Comparison of ENCODE assay signal across 20 cellular contexts in genomic region chr15:57335326-57336118, GRCh38. TPM values are rescaled to one million over a fixed set of nuclear protein-coding genes. Genes with fewer than 3 reads are reported as not detected.
A peak's percentile ranks its signal among the peaks of the same experiment; 100 is the strongest.
DNase-seq lines count a peak whose midpoint lies in the region; ATAC-seq and TF ChIP-seq lines count a peak whose summit lies in the region.
"Had no signal": no experiment of that assay in that cellular context is flagged by ENCODE, and none has a peak within 500 bp of the region (broad histone marks: within the 10 kb centered on the region; RNA-seq: fewer than 3 reads in every experiment).

No MANE protein-coding gene starts in this region.

- peaks cover 8% of the 10 kb centered on the region for H3K4me1 Mint-ChIP-seq in endodermal cell

- WGBS in endodermal cell (ENCODE audit: insufficient coverage in 1 of 2, insufficient read length in 1 of 2), 2 experiments: 89 to 91% methylated on average over 11 to 13 of the region's 13 CpGs
- WGBS in neuronal stem cell (ENCODE audit: extremely low coverage in 2 of 2, insufficient read length in 2 of 2, insufficient replicate concordance in 1 of 2), 2 donors: no CpG with 5 or more reads among the region's 13 CpGs

- no peaks in the 10 kb centered on the region for H3K27me3 ChIP-seq in BLaER1 treated with 17β-estradiol and CSF1 and Interleukin-3, amounts not matched to agents 10 nM and 100 nM
- no peaks in the 10 kb centered on the region for H3K27me3 ChIP-seq in endodermal cell (ENCODE audit: control insufficient read depth, insufficient read depth, low read length, poor library complexity, severe bottlenecking)
- H3K27me3 ChIP-seq in neuronal stem cell (ENCODE audit: control insufficient read depth in 3 of 3, insufficient read depth in 3 of 3, low read depth in 1 of 3, low read length in 3 of 3): no peaks in the 10 kb centered on the region

- no peak for ATAC-seq in GM18517 (IDR thresholded peaks at IDR 0.05; ENCODE audit: unreplicated experiment)
- ATAC-seq: GM12878 had no signal

- no peak overlapping the region for H2AK5ac ChIP-seq in neuronal stem cell (ENCODE audit: low read depth, low read length)

- H3K36me3 Mint-ChIP-seq in endodermal cell (ENCODE audit: low read depth): no peaks in the 10 kb centered on the region
- H3K36me3 Mint-ChIP-seq: CD4-positive, alpha-beta memory T cell had no signal

- peak overlapping the region; percentile 49 for H2BK12ac ChIP-seq in neuronal stem cell (ENCODE audit: low read length)

- peak overlapping the region; percentile 42 for H3K27ac Mint-ChIP-seq in endodermal cell
- H3K27ac Mint-ChIP-seq: GM23338 had no signal

- H2BK15ac ChIP-seq in neuronal stem cell (ENCODE audit: low read length): peak overlapping the region; percentile 20

- peak overlapping the region in 8 of 11 experiments; percentile 3 to 51 (median 35); a peak in 11 of 22 replicates for H3K4me2 ChIP-seq in BLaER1 treated with 17β-estradiol and CSF1 and Interleukin-3, amounts not matched to agents 10 nM and 100 nM
- H3K4me2 ChIP-seq in neuronal stem cell (ENCODE audit: insufficient read depth, low read length, poor library complexity, severe bottlenecking): no peak overlapping the region
- H3K4me2 ChIP-seq: GM23338 had no signal

- no peak overlapping the region for H3K14ac ChIP-seq in neuronal stem cell (ENCODE audit: low read length)

- H3K9me3 ChIP-seq in BLaER1 treated with 17β-estradiol and CSF1 and Interleukin-3, amounts not matched to agents 10 nM and 100 nM (replicated peaks in 1 of 11): no peaks in the 10 kb centered on the region
- H3K9me3 ChIP-seq in endodermal cell (ENCODE audit: control insufficient read depth, low read length) (no peaks in the 10 kb centered on the region), neuronal stem cell (replicated peaks in 1 of 2; ENCODE audit: control insufficient read depth in 2 of 2, insufficient read depth in 1 of 2, low read depth in 1 of 2, low read length in 2 of 2) (no peaks in the 10 kb centered on the region)

- H3K4me1 ChIP-seq in BLaER1 treated with 17β-estradiol and CSF1 and Interleukin-3, amounts not matched to agents 10 nM and 100 nM: peaks cover 14 to 36% (median 29%) of the 10 kb centered on the region in 10 experiments
- H3K4me1 ChIP-seq in endodermal cell (ENCODE audit: control insufficient read depth, insufficient read depth, low read length) (no peaks in the 10 kb centered on the region), neuronal stem cell (ENCODE audit: control insufficient read depth in 2 of 2, insufficient read depth in 1 of 2, low read depth in 1 of 2, low read length in 2 of 2) (peaks cover 2 to 7% of the 10 kb centered on the region in 2 donors)

- no peak overlapping the region for H4K8ac ChIP-seq in neuronal stem cell (ENCODE audit: low read depth, low read length)

- H3K27me3 Mint-ChIP-seq in endodermal cell (ENCODE audit: insufficient read depth): no peaks in the 10 kb centered on the region

- H3K9me3 Mint-ChIP-seq in endodermal cell: no peaks in the 10 kb centered on the region
- H3K9me3 Mint-ChIP-seq: CD4-positive, alpha-beta memory T cell; GM23338 had no signal

- no peaks in the 10 kb centered on the region for H3K36me3 ChIP-seq in BLaER1 treated with 17β-estradiol and CSF1 and Interleukin-3, amounts not matched to agents 10 nM and 100 nM
- H3K36me3 ChIP-seq in endodermal cell (ENCODE audit: control insufficient read depth, insufficient read depth, low read length) (no peaks in the 10 kb centered on the region), neuronal stem cell (replicated peaks in 1 of 2; ENCODE audit: control insufficient read depth in 2 of 2, insufficient read depth in 2 of 2, low read length in 2 of 2) (no peaks in the 10 kb centered on the region)

- no peak overlapping the region for H2BK5ac ChIP-seq in neuronal stem cell (ENCODE audit: low read length)

- no peak overlapping the region for H3K23ac ChIP-seq in neuronal stem cell (ENCODE audit: low read depth, low read length, poor library complexity)

- peak overlapping the region; percentile 56 for H3K4ac ChIP-seq in neuronal stem cell (ENCODE audit: low read length)

- H2BK120ac ChIP-seq in neuronal stem cell (ENCODE audit: low read depth, low read length): no peak overlapping the region

- H4K91ac ChIP-seq in neuronal stem cell (ENCODE audit: low read depth, low read length, poor library complexity): no peak overlapping the region

- H4K20me1 ChIP-seq in BLaER1 treated with 17β-estradiol and CSF1 and Interleukin-3, amounts not matched to agents 10 nM and 100 nM: no peaks in the 10 kb centered on the region

- DNase-seq in NCI-H69 (lab: John Stamatoyannopoulos, UW) (peak; percentile 90), endodermal cell (no peak), neuronal stem cell (ENCODE audit: low spot score) (no peak), H4 (ENCODE audit: low spot score) (no peak), activated gamma-delta T cell treated with Interleukin-2 at 50 U/mL for 16 hours (no peak)
- DNase-seq: ACHN; AML-193; CD4-positive, alpha-beta memory T cell; GDM1; KG1; NCI-H1048; NCI-H1694; NCI-H526 treated with DMSO at 0.1 percent for 48 hours; NK-92 treated with Interleukin-12 subunit alpha and Interleukin-12 subunit beta, amount 100 ng/mL, for 24 hours; OCI-M1 had no signal

- H3K18ac ChIP-seq in neuronal stem cell (ENCODE audit: low read length): no peak overlapping the region

- no peak for TF ChIP-seq CTCF in endodermal cell (conservative IDR thresholded peaks at IDR 0.05)

- H3K27ac ChIP-seq in BLaER1 treated with 17β-estradiol and CSF1 and Interleukin-3, amounts not matched to agents 10 nM and 100 nM: no peak overlapping the region
- H3K27ac ChIP-seq in endodermal cell (ENCODE audit: low read depth, low read length): no peak overlapping the region
- H3K27ac ChIP-seq in neuronal stem cell (replicated peaks; ENCODE audit: low read length): no peak overlapping the region
- H3K27ac ChIP-seq: RWPE1 had no signal

- peaks cover 3% of the 10 kb centered on the region for H3K79me1 ChIP-seq in neuronal stem cell (ENCODE audit: low read depth, low read length)

- H3K9ac ChIP-seq in BLaER1 treated with 17β-estradiol and CSF1 and Interleukin-3, amounts not matched to agents 10 nM and 100 nM: no peak overlapping the region
- H3K9ac ChIP-seq in endodermal cell (ENCODE audit: extremely low read depth, low read length, poor library complexity, severe bottlenecking) (no peak overlapping the region), neuronal stem cell (ENCODE audit: low read depth, low read length, poor library complexity) (no peak overlapping the region)

- no peak overlapping the region for H3K4me3 ChIP-seq in BLaER1 treated with 17β-estradiol and CSF1 and Interleukin-3, amounts not matched to agents 10 nM and 100 nM
- H3K4me3 ChIP-seq in endodermal cell (ENCODE audit: low read length) (no peak overlapping the region), neuronal stem cell (ENCODE audit: low read length in 2 of 2) (no peak overlapping the region)
- H3K4me3 ChIP-seq: GM12878, GM23338 had no signal

- H2AFZ ChIP-seq in neuronal stem cell (ENCODE audit: low read length): no peak overlapping the region

- H3K4me3 Mint-ChIP-seq in endodermal cell: no peak overlapping the region
- H3K4me3 Mint-ChIP-seq: CD4-positive, alpha-beta memory T cell; GM23338 had no signal

RNA-seq across cellular contexts. Expression of gene CGNL1, which starts 40.8 kb away (rescaled TPM):
- total RNA-seq in endodermal cell: 10 to 100 TPM; 82.6 to 98.0 TPM
- 15.1 TPM for polyA plus RNA-seq in endodermal cell (2013, experiment 1 of 2)
- 15.8 TPM for polyA plus RNA-seq in endodermal cell (2013, experiment 2 of 2)
- polyA plus RNA-seq in neuronal stem cell (2013, experiment 1 of 2): 2.3 TPM
- 2.3 TPM for polyA plus RNA-seq in neuronal stem cell (2013, experiment 2 of 2)
- 0.41 and 0.43 TPM in 2 replicates for total RNA-seq in H4 (2014; rRNA removed; shearing (Covaris generic))
- total RNA-seq: CD4-positive, alpha-beta memory T cell had no signal
- polyA plus RNA-seq: CD4-positive, alpha-beta memory T cell had no signal

Comparison
In these comparisons a context has a peak if more than half of its experiments do, and no peak if none do; other contexts are left out.
1. RNA of gene CGNL1, which starts 40.8 kb away (total RNA-seq): 82.6 to 98.0 TPM in endodermal cell; 0.41 to 0.43 TPM in H4; every median in the first group is over 10 times any median in the second.